In genomic region chr17:81118308-81119221, GRCh38 we compare ENCODE assay signal across 10 cellular contexts. TPM values are rescaled to one million over a fixed set of nuclear protein-coding genes. Genes with fewer than 3 reads are reported as not detected.
DNase-seq lines count a peak whose midpoint lies in the region; ATAC-seq and TF ChIP-seq lines count a peak whose summit lies in the region.
"Had no signal": no experiment of that assay in that cellular context is flagged by ENCODE, and none has a peak within 500 bp of the region (broad histone marks: within the 10 kb centered on the region; RNA-seq: fewer than 3 reads in every experiment).

No MANE protein-coding gene starts in this region.

- no peak overlapping the region for H3K9ac ChIP-seq in SK-N-MC (ENCODE audit: insufficient read length)
- no peak overlapping the region for H3K9ac ChIP-seq in trophoblast cell (ENCODE audit: low read length)
- H3K9ac ChIP-seq in MM.1S (ENCODE audit: low read length) = no peak overlapping the region
- H3K9ac ChIP-seq: KMS-11 had no signal

- no peak overlapping the region for H3K27ac ChIP-seq in SK-N-MC
- no peak overlapping the region for H3K27ac ChIP-seq in trophoblast cell (ENCODE audit: low read depth, low read length)
- no peak overlapping the region for H3K27ac ChIP-seq in MM.1S (ENCODE audit: low read length)
- H3K27ac ChIP-seq: KMS-11, SJCRH30 had no signal

- ATAC-seq in HG03442 (IDR thresholded peaks at IDR 0.05; ENCODE audit: unreplicated experiment) = no peak
- ATAC-seq in GM21786 (IDR thresholded peaks at IDR 0.05; ENCODE audit: unreplicated experiment) = no peak

- H2AK5ac ChIP-seq in trophoblast cell (ENCODE audit: low read length) = no peak overlapping the region

- no peaks in the 10 kb centered on the region; the same call in 1 of the 2 replicates for H3K27me3 ChIP-seq in GM06990 (replicated peaks; ENCODE audit: control insufficient read depth, insufficient read depth, low read length)
- H3K27me3 ChIP-seq in trophoblast cell (ENCODE audit: insufficient read depth, low read length) = peaks cover 5% of the 10 kb centered on the region
- peaks cover 65% of the 10 kb centered on the region for H3K27me3 ChIP-seq in MM.1S (replicated peaks; ENCODE audit: insufficient read depth, low read length)
- H3K27me3 ChIP-seq: SJCRH30 had no signal

- H3K14ac ChIP-seq in trophoblast cell (ENCODE audit: low read length) = no peak overlapping the region

- no peak for TF ChIP-seq CTCF in GM06990 (IDR thresholded peaks at IDR 0.05; ENCODE audit: insufficient read depth, low read length, poor library complexity, severe bottlenecking)
- no peak for TF ChIP-seq CTCF in epithelial cell of proximal tubule (conservative IDR thresholded peaks at IDR 0.05; ENCODE audit: low read depth, low read length)
- no peak for TF ChIP-seq CTCF in MM.1S (IDR thresholded peaks at IDR 0.05; ENCODE audit: low read length)

- no peaks in the 10 kb centered on the region for H4K20me1 ChIP-seq in MM.1S (ENCODE audit: insufficient read depth, low read length)

- H3K79me2 ChIP-seq in trophoblast cell (ENCODE audit: control insufficient read depth, insufficient read depth, low read length, poor library complexity) (peaks cover 2% of the 10 kb centered on the region), MM.1S (ENCODE audit: low read length) (no peaks in the 10 kb centered on the region)

- peaks cover 8 to 14% of the 10 kb centered on the region in 2 experiments for H3K4me1 ChIP-seq in trophoblast cell (ENCODE audit: control insufficient read depth in 1 of 2, insufficient read depth in 2 of 2, low read length in 2 of 2)
- no peaks in the 10 kb centered on the region for H3K4me1 ChIP-seq in MM.1S (ENCODE audit: low read length)

- no peaks in the 10 kb centered on the region for H3F3A ChIP-seq in MM.1S (ENCODE audit: insufficient read depth, low read length)

- H2BK5ac ChIP-seq in trophoblast cell (ENCODE audit: low read depth, low read length, poor library complexity) = no peak overlapping the region

- no peak overlapping the region for H4K91ac ChIP-seq in trophoblast cell (ENCODE audit: low read depth, low read length)

- peaks cover 3% of the 10 kb centered on the region for H3K79me1 ChIP-seq in trophoblast cell (ENCODE audit: low read length)

- H3K9me3 ChIP-seq in SK-N-MC (ENCODE audit: low read depth, low read length) (no peaks in the 10 kb centered on the region), trophoblast cell (ENCODE audit: insufficient read depth, low read depth, low read length) (peaks cover 5% of the 10 kb centered on the region), MM.1S (replicated peaks; ENCODE audit: insufficient read depth, low read length) (no peaks in the 10 kb centered on the region)
- H3K9me3 ChIP-seq: SJCRH30 had no signal

- H3K4me2 ChIP-seq in trophoblast cell (ENCODE audit: low read length) (peak overlapping the region; percentile 64), MM.1S (ENCODE audit: low read depth, low read length) (no peak overlapping the region)
- H3K4me2 ChIP-seq: KMS-11 had no signal

- H3K4me3 ChIP-seq in GM06990 (replicated peaks; ENCODE audit: low read depth, low read length) (peak overlapping the region; percentile 43; the same call in 1 of the 2 replicates), SK-N-MC (peak overlapping the region; percentile 83), epithelial cell of proximal tubule (ENCODE audit: low read depth, low read length) (peak overlapping the region; percentile 49), trophoblast cell (ENCODE audit: low read depth, low read length) (no peak overlapping the region), MM.1S (ENCODE audit: low read length) (no peak overlapping the region)
- H3K4me3 ChIP-seq: SJCRH30 had no signal

- no peak overlapping the region for H2BK120ac ChIP-seq in trophoblast cell (ENCODE audit: insufficient read depth, low read length, poor library complexity)

- no peak overlapping the region for H4K8ac ChIP-seq in trophoblast cell (ENCODE audit: low read depth, low read length)

- H3K36me3 ChIP-seq in GM06990 (ENCODE audit: control insufficient read depth, insufficient read depth, low read length) (no peaks in the 10 kb centered on the region), SK-N-MC (ENCODE audit: insufficient read depth, low read length) (no peaks in the 10 kb centered on the region), trophoblast cell (ENCODE audit: control insufficient read depth in 1 of 2, insufficient read depth in 2 of 2, low read length in 2 of 2) (peaks cover 8% of the 10 kb centered on the region in 2 experiments), MM.1S (replicated peaks; ENCODE audit: insufficient read depth, low read length) (no peaks in the 10 kb centered on the region)

- peak overlapping the region; percentile 27 for H4K12ac ChIP-seq in trophoblast cell (ENCODE audit: low read depth, low read length)

- H2AFZ ChIP-seq in trophoblast cell (ENCODE audit: insufficient read depth, low read length, poor library complexity) (no peak overlapping the region), MM.1S (ENCODE audit: low read length) (no peak overlapping the region)

- H3K4ac ChIP-seq in trophoblast cell (ENCODE audit: low read depth, low read length) = no peak overlapping the region

- H3K23ac ChIP-seq in trophoblast cell (ENCODE audit: low read length) = no peak overlapping the region

- H3K9me2 ChIP-seq in MM.1S (replicated peaks; ENCODE audit: insufficient read depth, low read length) = no peaks in the 10 kb centered on the region

- H2BK12ac ChIP-seq in trophoblast cell (ENCODE audit: low read length) = no peak overlapping the region

- no peak for DNase-seq in GM06990 (ENCODE audit: extremely low read depth, insufficient read length)
- no peak for DNase-seq in SK-N-MC (ENCODE audit: low read depth, low spot score)
- DNase-seq in epithelial cell of proximal tubule (ENCODE audit: low read depth) = no peak
- DNase-seq in trophoblast cell = no peak
- DNase-seq in HK-2 (ENCODE audit: unreplicated experiment) = no peak
- DNase-seq in MM.1S = no peak

- no peak overlapping the region for H3K18ac ChIP-seq in trophoblast cell (ENCODE audit: low read length)

- WGBS in trophoblast cell (ENCODE audit: extremely low coverage, insufficient coverage, insufficient read length) = no CpG with 5 or more reads among the region's 24 CpGs

RNA-seq across cellular contexts. Expression of gene PVALEF, which starts 46.7 kb away (rescaled TPM):
- not detected in 2 replicates for total RNA-seq in epithelial cell of proximal tubule
- not detected in 2 replicates for polyA plus RNA-seq in trophoblast cell (2013)

RNA-seq across cellular contexts. Expression of gene AATK, which starts 47.5 kb away (rescaled TPM):
- total RNA-seq in epithelial cell of proximal tubule = 0.52 and 0.87 TPM in 2 replicates
- 0.11 TPM in 2 replicates for polyA plus RNA-seq in trophoblast cell (2013)

Comparison
In these comparisons a context has a peak if more than half of its experiments do, and no peak if none do; other contexts are left out.
1. H3K4me3 ChIP-seq: peak in GM06990 (single experiment), SK-N-MC (single experiment) and epithelial cell of proximal tubule (single experiment); none in trophoblast cell (single experiment) and MM.1S (single experiment).